Comparison of ENCODE assay signal across 1 cellular context in genomic region chr3:138188013-138188352, GRCh38.
A peak's percentile ranks its signal among the peaks of the same experiment; 100 is the strongest.
TF ChIP-seq lines count a peak whose summit lies in the region.

No MANE protein-coding gene starts in this region.

TF ChIP-seq in K562, 482 proteins besides CTCF, POLR2A, EP300 and RAD21 (continued from another document and continues in another):
- TF ChIP-seq CEBPZ (IDR thresholded peaks at IDR 0.05; ENCODE audit: borderline replicate concordance, low read depth, low read length), result no peak
- no peak for TF ChIP-seq NR2F6 (CRISPR knock-in tag; IDR thresholded peaks at IDR 0.05)
- TF ChIP-seq, protein P1, sequence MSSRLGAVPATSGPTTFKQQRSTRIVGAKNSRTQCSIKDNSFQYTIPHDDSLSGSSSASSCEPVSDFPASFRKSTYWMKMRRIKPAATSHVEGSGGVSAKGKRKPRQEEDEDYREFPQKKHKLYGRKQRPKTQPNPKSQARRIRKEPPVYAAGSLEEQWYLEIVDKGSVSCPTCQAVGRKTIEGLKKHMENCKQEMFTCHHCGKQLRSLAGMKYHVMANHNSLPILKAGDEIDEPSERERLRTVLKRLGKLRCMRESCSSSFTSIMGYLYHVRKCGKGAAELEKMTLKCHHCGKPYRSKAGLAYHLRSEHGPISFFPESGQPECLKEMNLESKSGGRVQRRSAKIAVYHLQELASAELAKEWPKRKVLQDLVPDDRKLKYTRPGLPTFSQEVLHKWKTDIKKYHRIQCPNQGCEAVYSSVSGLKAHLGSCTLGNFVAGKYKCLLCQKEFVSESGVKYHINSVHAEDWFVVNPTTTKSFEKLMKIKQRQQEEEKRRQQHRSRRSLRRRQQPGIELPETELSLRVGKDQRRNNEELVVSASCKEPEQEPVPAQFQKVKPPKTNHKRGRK (tag; IDR thresholded peaks at IDR 0.05), result no peak
- TF ChIP-seq COPS2 (conservative IDR thresholded peaks at IDR 0.05), result no peak
- no peak for TF ChIP-seq MED1 (CRISPR knock-in tag; IDR thresholded peaks at IDR 0.05; ENCODE audit: borderline replicate concordance)
- TF ChIP-seq FOXK1 (CRISPR knock-in tag; IDR thresholded peaks at IDR 0.05; ENCODE audit: borderline replicate concordance), result no peak
- TF ChIP-seq MEF2A (IDR thresholded peaks at IDR 0.05; ENCODE audit: control insufficient read depth, low read depth, low read length), result no peak
- no peak for TF ChIP-seq NEUROD1 (IDR thresholded peaks at IDR 0.05; ENCODE audit: borderline replicate concordance, low read depth, low read length, partially characterized antibody)
- no peak for TF ChIP-seq ILF3 (IDR thresholded peaks at IDR 0.05; ENCODE audit: borderline replicate concordance)
- TF ChIP-seq ZNF668 (CRISPR knock-in tag; IDR thresholded peaks at IDR 0.05), result no peak
- no peak for TF ChIP-seq CEBPG (CRISPR knock-in tag; IDR thresholded peaks at IDR 0.05)
- TF ChIP-seq CEBPG (tag; conservative IDR thresholded peaks at IDR 0.05 in 1 of 2, IDR thresholded peaks at IDR 0.05 in 1 of 2), result no peak
- TF ChIP-seq GTF2E2 (tag; IDR thresholded peaks at IDR 0.05), result no peak
- 0 out of 2 replicates have a peak, but pooled peaks have one; percentile 33 for TF ChIP-seq CBFA2T3 (IDR thresholded peaks at IDR 0.05)
- peak; percentile 24; the same call in 1 of the 2 replicates for TF ChIP-seq ARID1B (IDR thresholded peaks at IDR 0.05)
- no peak for TF ChIP-seq NFXL1 (CRISPR knock-in tag; IDR thresholded peaks at IDR 0.05)
- no peak for TF ChIP-seq EZH2 (IDR thresholded peaks at IDR 0.05; ENCODE audit: borderline replicate concordance, low read depth, low read length)
- no peak for TF ChIP-seq ZNF586 (CRISPR knock-in tag; conservative IDR thresholded peaks at IDR 0.05)
- TF ChIP-seq TCF3 (CRISPR knock-in tag; IDR thresholded peaks at IDR 0.05), result 0 out of 2 replicates have a peak, but pooled peaks have one; percentile 20
- TF ChIP-seq MLX (CRISPR knock-in tag; conservative IDR thresholded peaks at IDR 0.05), result no peak
- no peak for TF ChIP-seq ZNF140 (CRISPR knock-in tag; IDR thresholded peaks at IDR 0.05)
- TF ChIP-seq, protein P2, sequence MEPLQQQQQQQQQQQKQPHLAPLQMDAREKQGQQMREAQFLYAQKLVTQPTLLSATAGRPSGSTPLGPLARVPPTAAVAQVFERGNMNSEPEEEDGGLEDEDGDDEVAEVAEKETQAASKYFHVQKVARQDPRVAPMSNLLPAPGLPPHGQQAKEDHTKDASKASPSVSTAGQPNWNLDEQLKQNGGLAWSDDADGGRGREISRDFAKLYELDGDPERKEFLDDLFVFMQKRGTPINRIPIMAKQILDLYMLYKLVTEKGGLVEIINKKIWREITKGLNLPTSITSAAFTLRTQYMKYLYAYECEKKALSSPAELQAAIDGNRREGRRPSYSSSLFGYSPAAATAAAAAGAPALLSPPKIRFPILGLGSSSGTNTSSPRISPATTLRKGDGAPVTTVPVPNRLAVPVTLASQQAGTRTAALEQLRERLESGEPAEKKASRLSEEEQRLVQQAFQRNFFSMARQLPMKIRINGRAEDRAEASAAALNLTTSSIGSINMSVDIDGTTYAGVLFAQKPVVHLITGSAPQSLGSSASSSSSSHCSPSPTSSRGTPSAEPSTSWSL (CRISPR knock-in tag; IDR thresholded peaks at IDR 0.05; ENCODE audit: borderline replicate concordance), result no peak
- TF ChIP-seq THAP12 (CRISPR knock-in tag; IDR thresholded peaks at IDR 0.05), result no peak
- no peak for TF ChIP-seq ZNF507 (tag; conservative IDR thresholded peaks at IDR 0.05)
- TF ChIP-seq, protein P3, sequence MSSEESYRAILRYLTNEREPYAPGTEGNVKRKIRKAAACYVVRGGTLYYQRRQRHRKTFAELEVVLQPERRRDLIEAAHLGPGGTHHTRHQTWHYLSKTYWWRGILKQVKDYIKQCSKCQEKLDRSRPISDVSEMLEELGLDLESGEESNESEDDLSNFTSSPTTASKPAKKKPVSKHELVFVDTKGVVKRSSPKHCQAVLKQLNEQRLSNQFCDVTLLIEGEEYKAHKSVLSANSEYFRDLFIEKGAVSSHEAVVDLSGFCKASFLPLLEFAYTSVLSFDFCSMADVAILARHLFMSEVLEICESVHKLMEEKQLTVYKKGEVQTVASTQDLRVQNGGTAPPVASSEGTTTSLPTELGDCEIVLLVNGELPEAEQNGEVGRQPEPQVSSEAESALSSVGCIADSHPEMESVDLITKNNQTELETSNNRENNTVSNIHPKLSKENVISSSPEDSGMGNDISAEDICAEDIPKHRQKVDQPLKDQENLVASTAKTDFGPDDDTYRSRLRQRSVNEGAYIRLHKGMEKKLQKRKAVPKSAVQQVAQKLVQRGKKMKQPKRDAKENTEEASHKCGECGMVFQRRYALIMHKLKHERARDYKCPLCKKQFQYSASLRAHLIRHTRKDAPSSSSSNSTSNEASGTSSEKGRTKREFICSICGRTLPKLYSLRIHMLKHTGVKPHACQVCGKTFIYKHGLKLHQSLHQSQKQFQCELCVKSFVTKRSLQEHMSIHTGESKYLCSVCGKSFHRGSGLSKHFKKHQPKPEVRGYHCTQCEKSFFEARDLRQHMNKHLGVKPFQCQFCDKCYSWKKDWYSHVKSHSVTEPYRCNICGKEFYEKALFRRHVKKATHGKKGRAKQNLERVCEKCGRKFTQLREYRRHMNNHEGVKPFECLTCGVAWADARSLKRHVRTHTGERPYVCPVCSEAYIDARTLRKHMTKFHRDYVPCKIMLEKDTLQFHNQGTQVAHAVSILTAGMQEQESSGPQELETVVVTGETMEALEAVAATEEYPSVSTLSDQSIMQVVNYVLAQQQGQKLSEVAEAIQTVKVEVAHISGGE (CRISPR knock-in tag; IDR thresholded peaks at IDR 0.05), result 0 out of 6 replicates have a peak, but pooled peaks of 1 of the 3 experiments have one; percentile 13
- no peak for TF ChIP-seq RBM39 (optimal IDR thresholded peaks at IDR 0.05; ENCODE audit: low read depth, low read length)
- no peak for TF ChIP-seq NRF1 (conservative IDR thresholded peaks at IDR 0.05 in 1 of 2, IDR thresholded peaks at IDR 0.05 in 1 of 2)
- no peak for TF ChIP-seq MECOM (CRISPR knock-in tag; IDR thresholded peaks at IDR 0.05)
- TF ChIP-seq CREBBP (IDR thresholded peaks at IDR 0.05; ENCODE audit: low read depth, low read length), result no peak
- TF ChIP-seq, protein P4, sequence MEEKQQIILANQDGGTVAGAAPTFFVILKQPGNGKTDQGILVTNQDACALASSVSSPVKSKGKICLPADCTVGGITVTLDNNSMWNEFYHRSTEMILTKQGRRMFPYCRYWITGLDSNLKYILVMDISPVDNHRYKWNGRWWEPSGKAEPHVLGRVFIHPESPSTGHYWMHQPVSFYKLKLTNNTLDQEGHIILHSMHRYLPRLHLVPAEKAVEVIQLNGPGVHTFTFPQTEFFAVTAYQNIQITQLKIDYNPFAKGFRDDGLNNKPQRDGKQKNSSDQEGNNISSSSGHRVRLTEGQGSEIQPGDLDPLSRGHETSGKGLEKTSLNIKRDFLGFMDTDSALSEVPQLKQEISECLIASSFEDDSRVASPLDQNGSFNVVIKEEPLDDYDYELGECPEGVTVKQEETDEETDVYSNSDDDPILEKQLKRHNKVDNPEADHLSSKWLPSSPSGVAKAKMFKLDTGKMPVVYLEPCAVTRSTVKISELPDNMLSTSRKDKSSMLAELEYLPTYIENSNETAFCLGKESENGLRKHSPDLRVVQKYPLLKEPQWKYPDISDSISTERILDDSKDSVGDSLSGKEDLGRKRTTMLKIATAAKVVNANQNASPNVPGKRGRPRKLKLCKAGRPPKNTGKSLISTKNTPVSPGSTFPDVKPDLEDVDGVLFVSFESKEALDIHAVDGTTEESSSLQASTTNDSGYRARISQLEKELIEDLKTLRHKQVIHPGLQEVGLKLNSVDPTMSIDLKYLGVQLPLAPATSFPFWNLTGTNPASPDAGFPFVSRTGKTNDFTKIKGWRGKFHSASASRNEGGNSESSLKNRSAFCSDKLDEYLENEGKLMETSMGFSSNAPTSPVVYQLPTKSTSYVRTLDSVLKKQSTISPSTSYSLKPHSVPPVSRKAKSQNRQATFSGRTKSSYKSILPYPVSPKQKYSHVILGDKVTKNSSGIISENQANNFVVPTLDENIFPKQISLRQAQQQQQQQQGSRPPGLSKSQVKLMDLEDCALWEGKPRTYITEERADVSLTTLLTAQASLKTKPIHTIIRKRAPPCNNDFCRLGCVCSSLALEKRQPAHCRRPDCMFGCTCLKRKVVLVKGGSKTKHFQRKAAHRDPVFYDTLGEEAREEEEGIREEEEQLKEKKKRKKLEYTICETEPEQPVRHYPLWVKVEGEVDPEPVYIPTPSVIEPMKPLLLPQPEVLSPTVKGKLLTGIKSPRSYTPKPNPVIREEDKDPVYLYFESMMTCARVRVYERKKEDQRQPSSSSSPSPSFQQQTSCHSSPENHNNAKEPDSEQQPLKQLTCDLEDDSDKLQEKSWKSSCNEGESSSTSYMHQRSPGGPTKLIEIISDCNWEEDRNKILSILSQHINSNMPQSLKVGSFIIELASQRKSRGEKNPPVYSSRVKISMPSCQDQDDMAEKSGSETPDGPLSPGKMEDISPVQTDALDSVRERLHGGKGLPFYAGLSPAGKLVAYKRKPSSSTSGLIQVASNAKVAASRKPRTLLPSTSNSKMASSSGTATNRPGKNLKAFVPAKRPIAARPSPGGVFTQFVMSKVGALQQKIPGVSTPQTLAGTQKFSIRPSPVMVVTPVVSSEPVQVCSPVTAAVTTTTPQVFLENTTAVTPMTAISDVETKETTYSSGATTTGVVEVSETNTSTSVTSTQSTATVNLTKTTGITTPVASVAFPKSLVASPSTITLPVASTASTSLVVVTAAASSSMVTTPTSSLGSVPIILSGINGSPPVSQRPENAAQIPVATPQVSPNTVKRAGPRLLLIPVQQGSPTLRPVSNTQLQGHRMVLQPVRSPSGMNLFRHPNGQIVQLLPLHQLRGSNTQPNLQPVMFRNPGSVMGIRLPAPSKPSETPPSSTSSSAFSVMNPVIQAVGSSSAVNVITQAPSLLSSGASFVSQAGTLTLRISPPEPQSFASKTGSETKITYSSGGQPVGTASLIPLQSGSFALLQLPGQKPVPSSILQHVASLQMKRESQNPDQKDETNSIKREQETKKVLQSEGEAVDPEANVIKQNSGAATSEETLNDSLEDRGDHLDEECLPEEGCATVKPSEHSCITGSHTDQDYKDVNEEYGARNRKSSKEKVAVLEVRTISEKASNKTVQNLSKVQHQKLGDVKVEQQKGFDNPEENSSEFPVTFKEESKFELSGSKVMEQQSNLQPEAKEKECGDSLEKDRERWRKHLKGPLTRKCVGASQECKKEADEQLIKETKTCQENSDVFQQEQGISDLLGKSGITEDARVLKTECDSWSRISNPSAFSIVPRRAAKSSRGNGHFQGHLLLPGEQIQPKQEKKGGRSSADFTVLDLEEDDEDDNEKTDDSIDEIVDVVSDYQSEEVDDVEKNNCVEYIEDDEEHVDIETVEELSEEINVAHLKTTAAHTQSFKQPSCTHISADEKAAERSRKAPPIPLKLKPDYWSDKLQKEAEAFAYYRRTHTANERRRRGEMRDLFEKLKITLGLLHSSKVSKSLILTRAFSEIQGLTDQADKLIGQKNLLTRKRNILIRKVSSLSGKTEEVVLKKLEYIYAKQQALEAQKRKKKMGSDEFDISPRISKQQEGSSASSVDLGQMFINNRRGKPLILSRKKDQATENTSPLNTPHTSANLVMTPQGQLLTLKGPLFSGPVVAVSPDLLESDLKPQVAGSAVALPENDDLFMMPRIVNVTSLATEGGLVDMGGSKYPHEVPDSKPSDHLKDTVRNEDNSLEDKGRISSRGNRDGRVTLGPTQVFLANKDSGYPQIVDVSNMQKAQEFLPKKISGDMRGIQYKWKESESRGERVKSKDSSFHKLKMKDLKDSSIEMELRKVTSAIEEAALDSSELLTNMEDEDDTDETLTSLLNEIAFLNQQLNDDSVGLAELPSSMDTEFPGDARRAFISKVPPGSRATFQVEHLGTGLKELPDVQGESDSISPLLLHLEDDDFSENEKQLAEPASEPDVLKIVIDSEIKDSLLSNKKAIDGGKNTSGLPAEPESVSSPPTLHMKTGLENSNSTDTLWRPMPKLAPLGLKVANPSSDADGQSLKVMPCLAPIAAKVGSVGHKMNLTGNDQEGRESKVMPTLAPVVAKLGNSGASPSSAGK (IDR thresholded peaks at IDR 0.05), result no peak
- TF ChIP-seq PRPF4 (IDR thresholded peaks at IDR 0.05; ENCODE audit: insufficient read depth, low read depth, low read length, poor library complexity, severe bottlenecking), result no peak
- no peak for TF ChIP-seq ADNP (tag; IDR thresholded peaks at IDR 0.05)
- TF ChIP-seq SIX5 (IDR thresholded peaks at IDR 0.05; ENCODE audit: borderline replicate concordance in 1 of 2, insufficient read depth in 1 of 2, low read depth in 1 of 2, low read length in 2 of 2), result no peak
- TF ChIP-seq STAT5A (IDR thresholded peaks at IDR 0.05; ENCODE audit: borderline replicate concordance, low read length), result no peak
